Comparison of ENCODE assay signal across 28 cellular contexts in genomic region chr3:61343543-61343942, GRCh38.
A peak's percentile ranks its signal among the peaks of the same experiment; 100 is the strongest.
DNase-seq lines count a peak whose midpoint lies in the region; ATAC-seq, FAIRE-seq and TF ChIP-seq lines count a peak whose summit lies in the region.
"Had no signal": no experiment of that assay in that cellular context is flagged by ENCODE, and none has a peak within 500 bp of the region (broad histone marks: within the 10 kb centered on the region; RNA-seq: fewer than 3 reads in every experiment).

No MANE protein-coding gene starts in this region.

- TF ChIP-seq POLR2A in HepG2 (IDR thresholded peaks at IDR 0.05; ENCODE audit: insufficient read depth in 1 of 2, low read depth in 2 of 2, low read length in 2 of 2) (no peak), right lobe of liver (IDR thresholded peaks at IDR 0.05) (no peak)

- H3K36me3 ChIP-seq in HepG2 (replicated peaks in 1 of 2; ENCODE audit: control insufficient read depth in 1 of 2, insufficient read depth in 2 of 2, low read length in 2 of 2) (no peaks in the 10 kb centered on the region), right lobe of liver (no peaks in the 10 kb centered on the region), endodermal cell (ENCODE audit: control insufficient read depth, insufficient read depth, low read length) (no peaks in the 10 kb centered on the region)
- H3K36me3 ChIP-seq: BLaER1 treated with 17β-estradiol and CSF1 and Interleukin-3, amounts not matched to agents 10 nM and 100 nM had no signal

- H3K4me3 ChIP-seq in HepG2 (replicated peaks in 1 of 3; ENCODE audit: insufficient read depth in 1 of 3, low read depth in 2 of 3, low read length in 3 of 3) (no peak overlapping the region), right lobe of liver (no peak overlapping the region), endodermal cell (ENCODE audit: low read length) (no peak overlapping the region), right cardiac atrium (ENCODE audit: low read length) (no peak overlapping the region)
- H3K4me3 ChIP-seq: BLaER1 treated with 17β-estradiol and CSF1 and Interleukin-3, amounts not matched to agents 10 nM and 100 nM; GM12878 had no signal

- H3K27ac Mint-ChIP-seq in endodermal cell = peak overlapping the region; percentile 24
- H3K27ac Mint-ChIP-seq: B cell; CD4-positive, alpha-beta memory T cell; CD4-positive, CD25-positive, alpha-beta regulatory T cell; CD8-positive, alpha-beta memory T cell had no signal

- no peaks in the 10 kb centered on the region for H3K36me3 Mint-ChIP-seq in endodermal cell (ENCODE audit: low read depth)
- H3K36me3 Mint-ChIP-seq: CD4-positive, alpha-beta memory T cell; CD4-positive, CD25-positive, alpha-beta regulatory T cell; CD8-positive, alpha-beta memory T cell had no signal

- FAIRE-seq in HepG2 (lab: Jason Lieb, UNC) = no peak
- FAIRE-seq: A204.1, GM12878, GM12892, GM18507, GM19239 had no signal

- no peaks in the 10 kb centered on the region for H4K20me1 ChIP-seq in HepG2 (ENCODE audit: insufficient read depth, low read length)
- H4K20me1 ChIP-seq: BLaER1 treated with 17β-estradiol and CSF1 and Interleukin-3, amounts not matched to agents 10 nM and 100 nM had no signal

- H2AFZ ChIP-seq in HepG2 (ENCODE audit: low read length) = no peak overlapping the region

- DNase-seq in HepG2 (ENCODE audit: low spot score) = no peak
- DNase-seq in right lobe of liver = no peak
- DNase-seq in MV-4-11 (lab: John Stamatoyannopoulos, UW) = peak; percentile 16
- no peak for DNase-seq in endodermal cell
- peak; percentile 7 for DNase-seq in renal cortical epithelial cell (ENCODE audit: low read depth)
- no peak for DNase-seq in nucleus accumbens (lab: John Stamatoyannopoulos, UW)
- no peak for DNase-seq in right cardiac atrium
- DNase-seq: 8988T; CD4-positive, alpha-beta memory T cell; CD4-positive, CD25-positive, alpha-beta regulatory T cell; CD8-positive, alpha-beta memory T cell; COR-L47; DMS 273 treated with DMSO at 0.1 percent for 48 hours; DMS153; DMS53; DMS79; DND-41; EL; GDM1 had no signal

- no peak for TF ChIP-seq RAD21 in HepG2 (CRISPR knock-in tag; IDR thresholded peaks at IDR 0.05)

- POLR2A ChIA-PET in HepG2 (lab: Yijun Ruan, JAX) = no interaction called here

- no peaks in the 10 kb centered on the region for H3K9me3 ChIP-seq in HepG2 (ENCODE audit: low read length)
- no peaks in the 10 kb centered on the region for H3K9me3 ChIP-seq in right lobe of liver
- no peaks in the 10 kb centered on the region for H3K9me3 ChIP-seq in endodermal cell (ENCODE audit: control insufficient read depth, low read length)
- no peaks in the 10 kb centered on the region for H3K9me3 ChIP-seq in right cardiac atrium (ENCODE audit: control insufficient read depth, low read length)
- H3K9me3 ChIP-seq: BLaER1 treated with 17β-estradiol and CSF1 and Interleukin-3, amounts not matched to agents 10 nM and 100 nM had no signal

- ATAC-seq in HepG2 (no peak), right lobe of liver (no peak), GM21528 (IDR thresholded peaks at IDR 0.05; ENCODE audit: low FRiP score, unreplicated experiment) (no peak), right cardiac atrium (no peak)
- ATAC-seq: GM12878 had no signal

- in situ Hi-C loops in HepG2 (cut with HindIII; ENCODE audit: extremely low pct_ligation_motif_present, low pct_unique_long_range_greater_than_20kb) = no loop called here

- BruUV-seq in HepG2 (replicated peaks; lab: Mats Ljungman, UMichigan) = no TSS peak

- peaks cover 1% of the 10 kb centered on the region for H3K9me3 Mint-ChIP-seq in endodermal cell

- intact Hi-C loops in HepG2 (cut with micrococcal nuclease; ENCODE audit: unreplicated experiment) = no loop called here
- intact Hi-C loops in right lobe of liver (cut with DNase I) = no loop called here
- intact Hi-C loops in right cardiac atrium (cut with DNase I) = no loop called here

- H3K79me2 ChIP-seq in HepG2 (ENCODE audit: insufficient read depth, low read length) = no peaks in the 10 kb centered on the region

- no peak overlapping the region for H3K27ac ChIP-seq in HepG2 (ENCODE audit: extremely low read length, insufficient read depth, low read length)
- no peak overlapping the region for H3K27ac ChIP-seq in right lobe of liver
- H3K27ac ChIP-seq in endodermal cell (ENCODE audit: low read depth, low read length) = no peak overlapping the region
- H3K27ac ChIP-seq in right cardiac atrium (ENCODE audit: low read length) = no peak overlapping the region
- H3K27ac ChIP-seq: BLaER1 treated with 17β-estradiol and CSF1 and Interleukin-3, amounts not matched to agents 10 nM and 100 nM; C4-2B had no signal

- H3K27me3 Mint-ChIP-seq in endodermal cell (ENCODE audit: insufficient read depth) = no peaks in the 10 kb centered on the region
- H3K27me3 Mint-ChIP-seq: B cell; CD4-positive, CD25-positive, alpha-beta regulatory T cell had no signal

- CTCF ChIA-PET in HepG2 (lab: Yijun Ruan, JAX; ENCODE audit: low intra/inter-chr PET ratio, low total read pairs) = no interaction called here

- no peak overlapping the region for H3K4me3 Mint-ChIP-seq in endodermal cell
- H3K4me3 Mint-ChIP-seq: B cell; CD4-positive, alpha-beta memory T cell; CD4-positive, CD25-positive, alpha-beta regulatory T cell; CD8-positive, alpha-beta memory T cell had no signal

- H3K4me1 ChIP-seq in HepG2 (ENCODE audit: insufficient read depth, low read length) = no peaks in the 10 kb centered on the region
- H3K4me1 ChIP-seq in right lobe of liver = no peaks in the 10 kb centered on the region
- no peaks in the 10 kb centered on the region for H3K4me1 ChIP-seq in endodermal cell (ENCODE audit: control insufficient read depth, insufficient read depth, low read length)
- H3K4me1 ChIP-seq in right cardiac atrium (ENCODE audit: control insufficient read depth, insufficient read depth, low read length) = no peaks in the 10 kb centered on the region

- H3K9ac ChIP-seq in HepG2 (ENCODE audit: insufficient read depth, low read depth, low read length) (no peak overlapping the region), endodermal cell (ENCODE audit: extremely low read depth, low read length, poor library complexity, severe bottlenecking) (no peak overlapping the region)
- H3K9ac ChIP-seq: BLaER1 treated with 17β-estradiol and CSF1 and Interleukin-3, amounts not matched to agents 10 nM and 100 nM had no signal

- no peaks in the 10 kb centered on the region; a peak in 2 of 5 replicates for H3K27me3 ChIP-seq in HepG2 (ENCODE audit: control insufficient read depth in 1 of 2, insufficient read depth in 2 of 2, low read length in 2 of 2)
- H3K27me3 ChIP-seq in right lobe of liver = no peaks in the 10 kb centered on the region
- no peaks in the 10 kb centered on the region for H3K27me3 ChIP-seq in endodermal cell (ENCODE audit: control insufficient read depth, insufficient read depth, low read length, poor library complexity, severe bottlenecking)
- H3K27me3 ChIP-seq in right cardiac atrium (ENCODE audit: control insufficient read depth, insufficient read depth) = no peaks in the 10 kb centered on the region
- H3K27me3 ChIP-seq: BLaER1 treated with 17β-estradiol and CSF1 and Interleukin-3, amounts not matched to agents 10 nM and 100 nM had no signal

- H3K4me2 ChIP-seq in HepG2 (ENCODE audit: low read depth, low read length) = no peak overlapping the region
- H3K4me2 ChIP-seq: BLaER1 treated with 17β-estradiol and CSF1 and Interleukin-3, amounts not matched to agents 10 nM and 100 nM had no signal

- no peaks in the 10 kb centered on the region for H3K4me1 Mint-ChIP-seq in endodermal cell
- H3K4me1 Mint-ChIP-seq: B cell; CD4-positive, alpha-beta memory T cell; CD4-positive, CD25-positive, alpha-beta regulatory T cell; CD8-positive, alpha-beta memory T cell had no signal

- TF ChIP-seq CTCF in HepG2 (CRISPR knock-in tag; IDR thresholded peaks at IDR 0.05) (no peak), right lobe of liver (IDR thresholded peaks at IDR 0.05) (no peak), endodermal cell (conservative IDR thresholded peaks at IDR 0.05) (no peak)

- TF ChIP-seq EP300 in HepG2 (IDR thresholded peaks at IDR 0.05; ENCODE audit: low read depth in 2 of 2, low read length in 2 of 2) = no peak
- no peak for TF ChIP-seq EP300 in HepG2 (CRISPR knock-in tag; IDR thresholded peaks at IDR 0.05; ENCODE audit: borderline replicate concordance)

TF ChIP-seq in HepG2, 621 proteins besides CTCF, POLR2A, EP300 and RAD21:
- peak; percentile 17 to 60; a peak in 2 of 4 replicates for TF ChIP-seq MAFK (conservative IDR thresholded peaks at IDR 0.05 in 1 of 2, IDR thresholded peaks at IDR 0.05 in 1 of 2; ENCODE audit: low read length in 2 of 2)
- no peak for TF ChIP-seq ATF5 (CRISPR knock-in tag; IDR thresholded peaks at IDR 0.05; ENCODE audit: low read depth)
- no peak for TF ChIP-seq ZNF12 (CRISPR knock-in tag; IDR thresholded peaks at IDR 0.05)
- peak; percentile 51 for TF ChIP-seq MAFF (IDR thresholded peaks at IDR 0.05; ENCODE audit: low read depth, low read length)
- TF ChIP-seq TSC22D2 (CRISPR knock-in tag; IDR thresholded peaks at IDR 0.05; ENCODE audit: borderline replicate concordance) = no peak
- TF ChIP-seq ZNF225 (CRISPR knock-in tag; IDR thresholded peaks at IDR 0.05) = no peak

Comparison
In these comparisons a context has a peak if more than half of its experiments do, and no peak if none do; other contexts are left out.
1. DNase-seq: peak in MV-4-11 (single experiment) and renal cortical epithelial cell (single experiment); none in HepG2 (single experiment), right lobe of liver (0 of 3), endodermal cell (single experiment), nucleus accumbens (0 of 56) and right cardiac atrium (0 of 3).